23 cellular contexts compared by ENCODE assay signal in genomic region chr14:60679566-60680258, GRCh38. TPM values are rescaled to one million over a fixed set of nuclear protein-coding genes. Genes with fewer than 3 reads are reported as not detected.
"Had no signal": no experiment of that assay in that cellular context is flagged by ENCODE, and none has a peak within 500 bp of the region (broad histone marks: within the 10 kb centered on the region; RNA-seq: fewer than 3 reads in every experiment).

No MANE protein-coding gene starts in this region.

- H3K27me3 ChIP-seq: breast epithelium, pancreas, right atrium auricular region, upper lobe of left lung had no signal

- H3K4me1 ChIP-seq: breast epithelium, pancreas, psoas muscle, right atrium auricular region, upper lobe of left lung had no signal

- H3K4me3 ChIP-seq: breast epithelium, pancreas, psoas muscle, right atrium auricular region, thoracic aorta, upper lobe of left lung had no signal

- H3K36me3 ChIP-seq: breast epithelium, pancreas, right atrium auricular region, thoracic aorta, upper lobe of left lung, WERI-Rb-1 had no signal

- H3K9me3 ChIP-seq: breast epithelium, pancreas, psoas muscle, thoracic aorta, upper lobe of left lung had no signal

- H3K4me3 Mint-ChIP-seq: activated naive CD4-positive, alpha-beta T cell treated with anti-CD3 and anti-CD28 coated beads for 36 hours; activated naive CD8-positive, alpha-beta T cell treated with anti-CD3 and anti-CD28 coated beads, Interleukin-2, amount 10 ng/mL, durations not matched to agents 7 days and 5 days; activated T-cell treated with anti-CD3 and anti-CD28 coated beads, Interleukin-2, amount 50 U/mL, for 4 hours; central memory CD8-positive, alpha-beta T cell; memory B cell; nephron had no signal

- H3K4me1 Mint-ChIP-seq: activated naive CD8-positive, alpha-beta T cell treated with anti-CD3 and anti-CD28 coated beads, Interleukin-2, amount 10 ng/mL, durations not matched to agents 7 days and 5 days; central memory CD8-positive, alpha-beta T cell; memory B cell had no signal

- H3K9me3 Mint-ChIP-seq: activated naive CD8-positive, alpha-beta T cell treated with anti-CD3 and anti-CD28 coated beads, Interleukin-2, amount 10 ng/mL, durations not matched to agents 7 days and 5 days; activated T-cell treated with anti-CD3 and anti-CD28 coated beads, Interleukin-2, amount 50 U/mL, for 4 hours; central memory CD8-positive, alpha-beta T cell; memory B cell had no signal

- ATAC-seq: activated T-cell treated with anti-CD3 and anti-CD28 coated beads, Interleukin-2, amount 50 U/mL, for 4 hours; esophagus mucosa; left cardiac atrium; pancreas; psoas muscle had no signal

- H3K36me3 Mint-ChIP-seq: activated naive CD8-positive, alpha-beta T cell treated with anti-CD3 and anti-CD28 coated beads, Interleukin-2, amount 10 ng/mL, durations not matched to agents 7 days and 5 days; memory B cell had no signal

- H3K27ac ChIP-seq: breast epithelium, pancreas, psoas muscle, right atrium auricular region, thoracic aorta, upper lobe of left lung, WERI-Rb-1 had no signal

- DNase-seq: activated CD4-positive, alpha-beta T cell treated with anti-CD3 and anti-CD28 coated beads for 1 hour; activated naive CD4-positive, alpha-beta T cell treated with anti-CD3 and anti-CD28 coated beads for 36 hours; activated naive CD8-positive, alpha-beta T cell treated with anti-CD3 and anti-CD28 coated beads, Interleukin-2, amount 10 ng/mL, durations not matched to agents 7 days and 5 days; activated T-cell treated with anti-CD3 and anti-CD28 coated beads, Interleukin-2, amount 50 U/mL, for 4 hours; amniotic stem cell; effector memory CD4-positive, alpha-beta T cell; foreskin melanocyte; left cardiac atrium; pancreas; psoas muscle; stimulated activated CD4-positive, alpha-beta T cell treated with anti-CD3 and anti-CD28 coated beads, Interleukin-4, amount 100 ng/mL, for 24 hours; stimulated activated naive CD4-positive, alpha-beta T cell treated with Interleukin-2 at 50 U/mL for 16 hours; upper lobe of left lung; WERI-Rb-1 had no signal

- H3K27ac Mint-ChIP-seq: activated naive CD4-positive, alpha-beta T cell treated with anti-CD3 and anti-CD28 coated beads for 36 hours; activated naive CD8-positive, alpha-beta T cell treated with anti-CD3 and anti-CD28 coated beads, Interleukin-2, amount 10 ng/mL, durations not matched to agents 7 days and 5 days; memory B cell; nephron had no signal

- H3K27me3 Mint-ChIP-seq: central memory CD8-positive, alpha-beta T cell; memory B cell had no signal

RNA-seq across cellular contexts. Expression of gene SIX1, which starts 30.4 kb away (rescaled TPM):
- total RNA-seq: activated naive CD4-positive, alpha-beta T cell treated with anti-CD3 and anti-CD28 coated beads for 36 hours; activated naive CD8-positive, alpha-beta T cell treated with anti-CD3 and anti-CD28 coated beads, Interleukin-2, amount 10 ng/mL, durations not matched to agents 7 days and 5 days; activated T-cell treated with anti-CD3 and anti-CD28 coated beads, Interleukin-2, amount 50 U/mL, for 4 hours; liver; mononuclear cell; right atrium auricular region had no signal

RNA-seq across cellular contexts. Expression of gene SIX4, which starts 44.4 kb away (rescaled TPM):
- total RNA-seq: activated naive CD4-positive, alpha-beta T cell treated with anti-CD3 and anti-CD28 coated beads for 36 hours had no signal
